Comparison of ENCODE assay signal across 1 cellular context in genomic region chr15:101000271-101000681, GRCh38.
TF ChIP-seq lines count a peak whose summit lies in the region.

No MANE protein-coding gene starts in this region.

TF ChIP-seq in WTC11, 78 proteins besides CTCF, POLR2A, EP300 and RAD21 (continued from another document):
- no peak for TF ChIP-seq ERG (CRISPR knock-in tag; IDR thresholded peaks at IDR 0.05)
- TF ChIP-seq SOX15 (CRISPR knock-in tag; IDR thresholded peaks at IDR 0.05), result no peak
- no peak for TF ChIP-seq PRRX2 (CRISPR knock-in tag; IDR thresholded peaks at IDR 0.05)
- TF ChIP-seq CREM (CRISPR knock-in tag; IDR thresholded peaks at IDR 0.05), result no peak
- no peak for TF ChIP-seq AR (CRISPR knock-in tag; IDR thresholded peaks at IDR 0.05)
